ENCODE assay signal across 7 cellular contexts in genomic region chr12:121804417-121805111, GRCh38.
DNase-seq lines count a peak whose midpoint lies in the region; ATAC-seq and TF ChIP-seq lines count a peak whose summit lies in the region.

No MANE protein-coding gene starts in this region.

- H3K79me2 ChIP-seq in parathyroid adenoma, result peaks cover 28% of the 10 kb centered on the region

- TF ChIP-seq CTCF in GM12875 (IDR thresholded peaks at IDR 0.05; ENCODE audit: borderline replicate concordance, insufficient read depth, low read depth, low read length), result no peak
- TF ChIP-seq CTCF in parathyroid adenoma (IDR thresholded peaks at IDR 0.05), result no peak

- H3K36me3 ChIP-seq in parathyroid adenoma (ENCODE audit: control insufficient read depth, insufficient read depth, low read length), result no peaks in the 10 kb centered on the region

- H3K4me2 ChIP-seq in parathyroid adenoma (ENCODE audit: low read length), result peak overlapping the region; percentile 78

- DNase-seq in NCI-H345 (lab: John Stamatoyannopoulos, UW), result peak; percentile 47
- DNase-seq in activated effector memory CD4-positive, alpha-beta T cell treated with Interleukin-2 at 50 U/mL for 16 hours, result peak; percentile 62
- peak; percentile 39 for DNase-seq in germinal center (ENCODE audit: low spot score)
- no peak for DNase-seq in DMS114 treated with DMSO at 0.1 percent for 48 hours (lab: John Stamatoyannopoulos, UW; ENCODE audit: unreplicated experiment)

- H3K4me1 ChIP-seq in parathyroid adenoma, result peaks cover 9% of the 10 kb centered on the region

- peak overlapping the region; percentile 70 for H3K27ac ChIP-seq in parathyroid adenoma

- H3K9ac ChIP-seq in parathyroid adenoma, result peak overlapping the region; percentile 73

- ATAC-seq in HG02938 (IDR thresholded peaks at IDR 0.05; ENCODE audit: unreplicated experiment), result no peak

- H3K4me3 ChIP-seq in GM12875 (ENCODE audit: low read depth, low read length) (peak overlapping the region; percentile 91), parathyroid adenoma (ENCODE audit: low read depth, low read length) (peak overlapping the region; percentile 68)

- H2AFZ ChIP-seq in parathyroid adenoma, result peak overlapping the region; percentile 52

- H3K9me3 ChIP-seq in parathyroid adenoma (ENCODE audit: control insufficient read depth, low read length), result no peaks in the 10 kb centered on the region

- H3K27me3 ChIP-seq in parathyroid adenoma (ENCODE audit: control insufficient read depth, insufficient read depth, low read length), result no peaks in the 10 kb centered on the region
